In the genomic region with DNA sequence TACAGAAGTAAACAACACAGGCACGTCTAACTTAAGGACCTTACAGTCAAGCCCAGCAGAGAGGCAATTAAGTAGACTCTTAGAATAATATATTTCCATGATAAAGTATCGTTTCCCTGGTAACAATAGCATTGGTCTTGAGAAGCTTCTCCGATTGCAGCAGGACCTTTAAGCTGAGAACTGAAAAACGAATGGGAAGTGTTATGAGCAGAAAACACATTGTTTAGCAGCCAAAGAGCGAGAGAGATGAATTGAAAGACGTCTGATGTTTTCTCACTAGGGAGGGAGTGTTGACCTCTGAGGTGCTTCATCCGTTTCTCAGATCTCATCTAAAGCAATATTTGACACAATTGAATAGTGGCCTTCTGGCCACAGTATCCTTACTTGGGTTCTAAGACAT, we compare ENCODE assay signal across 1 cellular context.
TF ChIP-seq lines count a peak whose summit lies in the region.

No MANE protein-coding gene starts in this region.

TF ChIP-seq in HCT116, 20 proteins besides CTCF, POLR2A, EP300 and RAD21 (continued from another document):
- TF ChIP-seq, protein P1, sequence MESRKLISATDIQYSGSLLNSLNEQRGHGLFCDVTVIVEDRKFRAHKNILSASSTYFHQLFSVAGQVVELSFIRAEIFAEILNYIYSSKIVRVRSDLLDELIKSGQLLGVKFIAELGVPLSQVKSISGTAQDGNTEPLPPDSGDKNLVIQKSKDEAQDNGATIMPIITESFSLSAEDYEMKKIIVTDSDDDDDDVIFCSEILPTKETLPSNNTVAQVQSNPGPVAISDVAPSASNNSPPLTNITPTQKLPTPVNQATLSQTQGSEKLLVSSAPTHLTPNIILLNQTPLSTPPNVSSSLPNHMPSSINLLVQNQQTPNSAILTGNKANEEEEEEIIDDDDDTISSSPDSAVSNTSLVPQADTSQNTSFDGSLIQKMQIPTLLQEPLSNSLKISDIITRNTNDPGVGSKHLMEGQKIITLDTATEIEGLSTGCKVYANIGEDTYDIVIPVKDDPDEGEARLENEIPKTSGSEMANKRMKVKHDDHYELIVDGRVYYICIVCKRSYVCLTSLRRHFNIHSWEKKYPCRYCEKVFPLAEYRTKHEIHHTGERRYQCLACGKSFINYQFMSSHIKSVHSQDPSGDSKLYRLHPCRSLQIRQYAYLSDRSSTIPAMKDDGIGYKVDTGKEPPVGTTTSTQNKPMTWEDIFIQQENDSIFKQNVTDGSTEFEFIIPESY (IDR thresholded peaks at IDR 0.05; ENCODE audit: extremely low read depth, insufficient replicate concordance, low read length) = no peak
- TF ChIP-seq CBX3 (IDR thresholded peaks at IDR 0.05; ENCODE audit: low read depth) = no peak
